ENCODE assay signal across 8 cellular contexts in the genomic region with DNA sequence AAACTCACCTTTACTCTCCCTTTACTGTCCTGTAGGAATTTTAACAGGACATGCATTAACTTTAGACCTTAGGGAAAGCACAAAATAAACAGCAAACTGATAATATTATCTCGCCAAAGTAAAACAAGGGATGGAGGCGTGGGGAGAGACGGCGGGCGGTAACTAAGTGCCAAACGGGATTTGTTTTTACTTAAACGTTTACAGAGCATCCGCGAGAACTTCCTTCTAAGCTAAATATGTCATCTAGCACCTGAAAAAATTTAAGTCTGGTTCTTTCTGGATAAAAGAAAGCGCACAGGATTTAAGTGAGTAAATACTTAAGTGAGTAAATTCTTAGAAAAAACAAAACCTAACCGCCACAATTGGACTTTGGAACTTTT.
DNase-seq lines count a peak whose midpoint lies in the region; ATAC-seq and TF ChIP-seq lines count a peak whose summit lies in the region.

No MANE protein-coding gene starts in this region.

- no peak overlapping the region for H3K9ac ChIP-seq in fibroblast of lung (ENCODE audit: insufficient read depth, low read length)

- H3K9me3 ChIP-seq in OCI-LY7 (ENCODE audit: low read length) (peaks cover 9% of the 10 kb centered on the region; the same call in 1 of the 2 replicates), fibroblast of lung (ENCODE audit: control insufficient read depth, insufficient read depth, low read depth, low read length) (no peaks in the 10 kb centered on the region)

- intact Hi-C loops in OCI-LY7 (cut with micrococcal nuclease; ENCODE audit: unreplicated experiment): loop anchor here (2.0 kb wide), 1 partner anchor 106 kb away; no protein-coding TSS in a partner anchor

- H3K27me3 ChIP-seq in fibroblast of lung (ENCODE audit: control insufficient read depth, insufficient read depth, low read length): no peaks in the 10 kb centered on the region

- no peaks in the 10 kb centered on the region for H3K9me2 ChIP-seq in OCI-LY7 (ENCODE audit: insufficient read depth, low read length)

- H3K4me3 Mint-ChIP-seq in osteocyte (ENCODE audit: unreplicated experiment): peak overlapping the region; percentile 92

- peaks cover 2% of the 10 kb centered on the region for H3K36me3 Mint-ChIP-seq in osteocyte (ENCODE audit: unreplicated experiment)

- no peaks in the 10 kb centered on the region for H3K9me3 Mint-ChIP-seq in osteocyte (ENCODE audit: unreplicated experiment)

- H2AFZ ChIP-seq in OCI-LY7 (ENCODE audit: low read length) (peak overlapping the region; percentile 73; the same call in 1 of the 2 replicates), fibroblast of lung (ENCODE audit: low read length) (peak overlapping the region; percentile 44)

- POLR2A ChIA-PET in OCI-LY7 (lab: Charles Lee): interaction anchor here (0.6 to 1.8 kb wide), 14 partner anchors 10 to 464 kb away, joined by 3 to 8 read pairs (median 4); no protein-coding TSS in a partner anchor

- H3K4me2 ChIP-seq in OCI-LY7 (ENCODE audit: low read length): peak overlapping the region; percentile 74
- H3K4me2 ChIP-seq in fibroblast of lung (ENCODE audit: extremely low read depth, insufficient read depth, low read length): peak overlapping the region; percentile 88

- no peaks in the 10 kb centered on the region; the same call in 1 of the 2 replicates for H3K36me3 ChIP-seq in OCI-LY7 (ENCODE audit: insufficient read depth, low read length)
- H3K36me3 ChIP-seq in fibroblast of lung (ENCODE audit: control insufficient read depth, insufficient read depth, low read length): no peaks in the 10 kb centered on the region

- H4K20me1 ChIP-seq in OCI-LY7 (ENCODE audit: insufficient read depth, low read length) (no peaks in the 10 kb centered on the region), fibroblast of lung (ENCODE audit: control insufficient read depth, extremely low read depth, insufficient read depth, low read length) (no peaks in the 10 kb centered on the region)

- peak overlapping the region; percentile 66 for H3K4me3 ChIP-seq in OCI-LY7 (ENCODE audit: low read depth, low read length, poor library complexity, severe bottlenecking)
- H3K4me3 ChIP-seq in fibroblast of lung (replicated peaks in 1 of 4; ENCODE audit: control extremely low read depth in 1 of 4, insufficient read depth in 1 of 4, low read depth in 3 of 4, low read length in 4 of 4): peak overlapping the region; percentile 53 to 71 (median 64)

- H3K27ac ChIP-seq in OCI-LY7 (ENCODE audit: low read depth, low read length, poor library complexity, severe bottlenecking) (peak overlapping the region; percentile 83), fibroblast of lung (ENCODE audit: insufficient read depth, low read length) (peak overlapping the region; percentile 53)

- no peak for ATAC-seq in GM21528 (IDR thresholded peaks at IDR 0.05; ENCODE audit: low FRiP score, unreplicated experiment)
- no peak for ATAC-seq in esophagus mucosa

- CTCF ChIA-PET in OCI-LY7 (lab: Charles Lee; ENCODE audit: unreplicated experiment): no interaction called here

- H3K4me1 ChIP-seq in OCI-LY7 (ENCODE audit: insufficient read depth, low read length, poor library complexity, severe bottlenecking): peaks cover 40% of the 10 kb centered on the region
- no peaks in the 10 kb centered on the region for H3K4me1 ChIP-seq in fibroblast of lung (ENCODE audit: control insufficient read depth, extremely low read depth, insufficient read depth, low read length)

- H3K79me2 ChIP-seq in OCI-LY7 (ENCODE audit: insufficient read depth, low read depth, low read length) (no peaks in the 10 kb centered on the region), fibroblast of lung (ENCODE audit: control insufficient read depth, insufficient read depth, low read length) (no peaks in the 10 kb centered on the region)

- TF ChIP-seq CTCF in OCI-LY7 (conservative IDR thresholded peaks at IDR 0.05; ENCODE audit: low read length): no peak
- TF ChIP-seq CTCF in fibroblast of lung (conservative IDR thresholded peaks at IDR 0.05 in 1 of 2, IDR thresholded peaks at IDR 0.05 in 1 of 2; ENCODE audit: low read depth in 1 of 2, low read length in 2 of 2): no peak
- no peak for TF ChIP-seq CTCF in osteocyte (IDR thresholded peaks at IDR 0.05)

- no peaks in the 10 kb centered on the region for H3K27me3 Mint-ChIP-seq in osteocyte (ENCODE audit: unreplicated experiment)

- peaks cover 18% of the 10 kb centered on the region for H3K4me1 Mint-ChIP-seq in osteocyte (ENCODE audit: unreplicated experiment)

- peak overlapping the region; percentile 86 for H3K27ac Mint-ChIP-seq in osteocyte (ENCODE audit: unreplicated experiment)

- DNase-seq in NCI-H2081 (lab: John Stamatoyannopoulos, UW) (peak; percentile 14 to 41), NCI-H2081 treated with DMSO at 0.1 percent for 48 hours (lab: John Stamatoyannopoulos, UW) (no peak), OCI-LY7 (ENCODE audit: low spot score) (peak; percentile 60), fibroblast of lung (ENCODE audit: low read depth in 2 of 2) (peak; percentile 42 to 52), osteocyte (ENCODE audit: extremely low spot score, unreplicated experiment) (no peak), NCI-H345 treated with DMSO at 0.1 percent for 48 hours (lab: John Stamatoyannopoulos, UW; ENCODE audit: unreplicated experiment) (no peak)

- TSS peak; percentile 96 for BruUV-seq in OCI-LY7 (replicated peaks; lab: Mats Ljungman, UMichigan)

Comparison
In these comparisons a context has a peak if more than half of its experiments do, and no peak if none do; other contexts are left out.
1. DNase-seq: peak in NCI-H2081 (2 of 2), OCI-LY7 (single experiment) and fibroblast of lung (2 of 2); none in NCI-H2081 treated with DMSO at 0.1 percent for 48 hours (single experiment), osteocyte (single experiment) and NCI-H345 treated with DMSO at 0.1 percent for 48 hours (single experiment).